ENCODE assay signal across 16 cellular contexts in genomic region chr2:119222213-119222612, GRCh38.
"Had no signal": no experiment of that assay in that cellular context is flagged by ENCODE, and none has a peak within 500 bp of the region (broad histone marks: within the 10 kb centered on the region; RNA-seq: fewer than 3 reads in every experiment).

No MANE protein-coding gene starts in this region.

- FAIRE-seq: islet of Langerhans, pancreas had no signal

- H3K4me3 ChIP-seq: esophagus muscularis mucosa, lung, pancreas, spleen, thyroid gland had no signal

- H3K9me3 ChIP-seq: esophagus muscularis mucosa, pancreas, spleen, thyroid gland had no signal

- DNase-seq: activated CD4-positive, alpha-beta T cell treated with anti-CD3 and anti-CD28 coated beads, Interleukin-2, amount 50 U/mL, for 1 hour; activated CD4-positive, CD25-positive, alpha-beta regulatory T cell treated with anti-CD3 and anti-CD28 coated beads, Interleukin-2, amount 50 U/mL, for 72 hours; activated CD8-positive, alpha-beta memory T cell treated with anti-CD3 and anti-CD28 coated beads, Interleukin-2, amount 50 U/mL, for 4 hours; activated naive CD4-positive, alpha-beta T cell treated with anti-CD3 and anti-CD28 coated beads for 36 hours; activated T-cell treated with anti-CD3 and anti-CD28 coated beads, Interleukin-2, amount 50 U/mL, for 4 hours; aorta; brain microvascular endothelial cell; effector CD4-positive, alpha-beta T cell; left colon; pancreas; spleen; stimulated activated naive CD4-positive, alpha-beta T cell treated with Interleukin-2 at 50 U/mL for 16 hours; thyroid gland had no signal

- H3K27ac ChIP-seq: brain microvascular endothelial cell, esophagus muscularis mucosa, spleen had no signal

- H3K27me3 ChIP-seq: brain microvascular endothelial cell, pancreas, thyroid gland had no signal

- H3K36me3 ChIP-seq: brain microvascular endothelial cell, esophagus muscularis mucosa, pancreas, spleen, thyroid gland had no signal

- ATAC-seq: activated T-cell treated with anti-CD3 and anti-CD28 coated beads, Interleukin-2, amount 50 U/mL, for 4 hours; left colon; pancreas had no signal
